Comparison of ENCODE assay signal across 1 cellular context in genomic region chr12:111841750-111842555, GRCh38.
TF ChIP-seq lines count a peak whose summit lies in the region.

Gene MAPKAPK5 (plus strand): TSS chr12:111842228. CDS start chr12:111842734, 506 bp downstream.

TF ChIP-seq in HepG2, 621 proteins besides CTCF, POLR2A, EP300 and RAD21 (continued from another document and continues in another):
- 0 out of 2 replicates have a peak, but pooled peaks have one; percentile 24 for TF ChIP-seq HNF1A (IDR thresholded peaks at IDR 0.05; ENCODE audit: low read depth)
- peak; percentile 55; the same call in 1 of the 2 replicates for TF ChIP-seq HNF1A (CRISPR knock-in tag; IDR thresholded peaks at IDR 0.05; ENCODE audit: borderline replicate concordance)
- TF ChIP-seq ATF5 (CRISPR knock-in tag; IDR thresholded peaks at IDR 0.05; ENCODE audit: low read depth): peak; percentile 90
- TF ChIP-seq SMYD3 (CRISPR knock-in tag; IDR thresholded peaks at IDR 0.05): no peak
- TF ChIP-seq PHF5A (CRISPR knock-in tag; IDR thresholded peaks at IDR 0.05; ENCODE audit: low read depth, unreplicated experiment): peak; percentile 92
- no peak for TF ChIP-seq NR1H2 (CRISPR knock-in tag; IDR thresholded peaks at IDR 0.05; ENCODE audit: borderline replicate concordance, low read depth)
- peak; percentile 62; the same call in 1 of the 2 replicates for TF ChIP-seq ZFP90 (CRISPR knock-in tag; IDR thresholded peaks at IDR 0.05; ENCODE audit: borderline replicate concordance)
- peak; percentile 55; the same call in 1 of the 2 replicates for TF ChIP-seq ZNF609 (CRISPR knock-in tag; IDR thresholded peaks at IDR 0.05; ENCODE audit: borderline replicate concordance)
- no peak for TF ChIP-seq MYNN (CRISPR knock-in tag; IDR thresholded peaks at IDR 0.05; ENCODE audit: low read depth)
- no peak; the same call in 1 of the 2 replicates for TF ChIP-seq KLF6 (CRISPR knock-in tag; IDR thresholded peaks at IDR 0.05)
- TF ChIP-seq KAT2B (IDR thresholded peaks at IDR 0.05; ENCODE audit: borderline replicate concordance, low read depth, low read length): no peak
- TF ChIP-seq SCMH1 (CRISPR knock-in tag; IDR thresholded peaks at IDR 0.05; ENCODE audit: borderline replicate concordance): no peak
- no peak for TF ChIP-seq JDP2 (CRISPR knock-in tag; IDR thresholded peaks at IDR 0.05; ENCODE audit: borderline replicate concordance)
- no peak for TF ChIP-seq MAFF (IDR thresholded peaks at IDR 0.05; ENCODE audit: low read depth, low read length)
- peak; percentile 96 for TF ChIP-seq POLR2AphosphoS5 (IDR thresholded peaks at IDR 0.05; ENCODE audit: low read depth, low read length)
- peak; percentile 100 for TF ChIP-seq ATF7 (IDR thresholded peaks at IDR 0.05)
- TF ChIP-seq ATF7 (CRISPR knock-in tag; IDR thresholded peaks at IDR 0.05): peak; percentile 99
- TF ChIP-seq ZBTB25 (CRISPR knock-in tag; IDR thresholded peaks at IDR 0.05): peak; percentile 91
- TF ChIP-seq ZSCAN22 (CRISPR knock-in tag; IDR thresholded peaks at IDR 0.05): 0 out of 2 replicates have a peak, but pooled peaks have one; percentile 56
- no peak for TF ChIP-seq MAFG (CRISPR knock-in tag; IDR thresholded peaks at IDR 0.05)
- peak; percentile 46 for TF ChIP-seq CBX1 (IDR thresholded peaks at IDR 0.05; ENCODE audit: low read depth)
- peak; percentile 98 for TF ChIP-seq ATF2 (CRISPR knock-in tag; IDR thresholded peaks at IDR 0.05)
- no peak for TF ChIP-seq ZNF460 (CRISPR knock-in tag; IDR thresholded peaks at IDR 0.05; ENCODE audit: borderline replicate concordance)
- TF ChIP-seq CREB3 (CRISPR knock-in tag; IDR thresholded peaks at IDR 0.05): no peak
- peak; percentile 60 for TF ChIP-seq ESRRA (CRISPR knock-in tag; IDR thresholded peaks at IDR 0.05; ENCODE audit: low read depth)
- no peak for TF ChIP-seq THAP8 (CRISPR knock-in tag; IDR thresholded peaks at IDR 0.05; ENCODE audit: borderline replicate concordance)
- no peak for TF ChIP-seq KLF15 (CRISPR knock-in tag; IDR thresholded peaks at IDR 0.05; ENCODE audit: borderline replicate concordance)
- no peak for TF ChIP-seq CERS6 (CRISPR knock-in tag; IDR thresholded peaks at IDR 0.05)
- TF ChIP-seq ZNF101 (CRISPR knock-in tag; IDR thresholded peaks at IDR 0.05; ENCODE audit: borderline replicate concordance, low read depth): peak; percentile 91; the same call in 1 of the 2 replicates
- peak; percentile 99 for TF ChIP-seq KAT8 (CRISPR knock-in tag; IDR thresholded peaks at IDR 0.05)
- TF ChIP-seq GMEB1 (CRISPR knock-in tag; IDR thresholded peaks at IDR 0.05; ENCODE audit: borderline replicate concordance): peak; percentile 86
- peak; percentile 91 for TF ChIP-seq JUN (CRISPR knock-in tag; IDR thresholded peaks at IDR 0.05)
- TF ChIP-seq CBX2 (IDR thresholded peaks at IDR 0.05; ENCODE audit: low read depth, low read length): no peak
- TF ChIP-seq CBX2 (CRISPR knock-in tag; IDR thresholded peaks at IDR 0.05; ENCODE audit: low read depth): no peak
- no peak; the same call in 1 of the 2 replicates for TF ChIP-seq TEF (CRISPR knock-in tag; IDR thresholded peaks at IDR 0.05)
- TF ChIP-seq AFF4 (CRISPR knock-in tag; IDR thresholded peaks at IDR 0.05): no peak
- TF ChIP-seq ZNF619 (CRISPR knock-in tag; IDR thresholded peaks at IDR 0.05): peak; percentile 81; the same call in 1 of the 2 replicates
